ENCODE assay signal across 1 cellular context in the genomic region with DNA sequence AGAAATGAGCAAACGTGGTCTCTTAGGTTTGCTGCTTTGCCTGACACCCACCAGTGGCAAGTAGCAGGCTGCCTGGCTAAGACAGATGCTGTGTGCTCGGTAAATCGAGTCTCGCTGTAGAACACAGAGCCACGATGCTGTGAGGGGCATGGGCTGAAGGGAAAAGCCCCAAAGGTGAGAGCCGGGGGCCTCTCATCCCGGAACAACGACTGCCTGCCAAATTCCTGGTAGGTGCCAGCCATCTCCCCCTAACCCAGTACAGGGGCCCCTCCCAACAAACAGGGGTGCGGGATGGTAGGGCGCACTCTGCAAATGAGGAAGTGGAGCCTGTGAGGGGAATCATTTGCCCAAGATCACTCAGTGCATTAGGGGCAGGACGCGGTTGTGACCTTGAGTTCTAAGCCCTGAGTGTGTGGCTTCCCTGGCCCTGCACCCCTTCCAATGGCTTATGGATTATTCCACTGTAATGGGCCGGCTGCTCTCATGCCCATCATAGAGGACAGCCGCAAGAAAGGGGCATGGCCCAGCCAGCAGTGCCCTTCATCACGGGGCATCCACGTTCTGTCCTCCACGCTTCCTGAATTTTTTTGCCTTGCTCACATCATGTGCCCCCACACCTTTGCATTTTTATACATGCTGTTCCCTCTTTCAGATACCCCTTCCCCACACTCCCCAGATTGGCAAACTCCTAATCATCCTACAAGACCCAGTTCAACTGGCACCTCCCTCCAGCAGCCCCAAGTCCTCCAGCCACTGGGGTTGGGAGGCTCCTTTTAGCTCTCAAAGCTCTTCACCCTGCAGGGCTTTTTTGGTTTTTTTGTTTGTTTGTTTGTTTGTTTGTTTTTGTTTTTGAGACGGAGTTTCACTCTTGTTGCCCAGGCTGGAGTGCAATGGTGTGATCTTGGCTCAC.
TF ChIP-seq lines count a peak whose summit lies in the region.

No MANE protein-coding gene starts in this region.

TF ChIP-seq in H1, 55 proteins besides CTCF, POLR2A, EP300 and RAD21 (continued from another document):
- TF ChIP-seq BRCA1 (IDR thresholded peaks at IDR 0.05; ENCODE audit: low read depth, low read length) (no peak), CEBPB (IDR thresholded peaks at IDR 0.05; ENCODE audit: low read depth, low read length) (no peak), KDM5A (IDR thresholded peaks at IDR 0.05; ENCODE audit: low read length) (no peak), TBP (IDR thresholded peaks at IDR 0.05; ENCODE audit: low read depth, low read length) (no peak), JUND (IDR thresholded peaks at IDR 0.05; ENCODE audit: low read length) (no peak), JUN (IDR thresholded peaks at IDR 0.05; ENCODE audit: low read depth, low read length) (no peak), GTF2F1 (IDR thresholded peaks at IDR 0.05; ENCODE audit: borderline replicate concordance, low read depth, low read length) (no peak), CHD1 (IDR thresholded peaks at IDR 0.05; ENCODE audit: low read depth, low read length) (no peak), SP4 (IDR thresholded peaks at IDR 0.05; ENCODE audit: low read length) (no peak), HDAC6 (IDR thresholded peaks at IDR 0.05; ENCODE audit: low read depth, low read length) (no peak), CTBP2 (IDR thresholded peaks at IDR 0.05; ENCODE audit: borderline replicate concordance, insufficient read depth, insufficient read length, low read length) (no peak)
TF ChIP-seq in H1: peak in this region for 0.
